1 cellular context compared by ENCODE assay signal in genomic region chr16:54067317-54068065, GRCh38.
TF ChIP-seq lines count a peak whose summit lies in the region.

No MANE protein-coding gene starts in this region.

TF ChIP-seq in HEK293, 187 proteins besides CTCF, POLR2A, EP300 and RAD21 (continued from another document):
- TF ChIP-seq ZNF513 (tag by site-specific recombination; IDR thresholded peaks at IDR 0.05) (0 out of 2 replicates have a peak, but pooled peaks have one; percentile 11), KLF10 (tag by site-specific recombination; IDR thresholded peaks at IDR 0.05) (peak; percentile 53), ZNF664 (tag by site-specific recombination; IDR thresholded peaks at IDR 0.05) (0 out of 2 replicates have a peak, but pooled peaks have one; percentile 56), PRDM4 (tag by site-specific recombination; IDR thresholded peaks at IDR 0.05) (peak; percentile 84), ZNF24 (tag by site-specific recombination; IDR thresholded peaks at IDR 0.05) (no peak), GLI2 (tag by site-specific recombination; IDR thresholded peaks at IDR 0.05; ENCODE audit: borderline replicate concordance, low read depth) (peak; percentile 66; the same call in 1 of the 2 replicates), ZNF18 (tag by site-specific recombination; IDR thresholded peaks at IDR 0.05) (peak; percentile 65), IKZF3 (tag by site-specific recombination; IDR thresholded peaks at IDR 0.05) (peak; percentile 79), ZNF341 (tag by site-specific recombination; IDR thresholded peaks at IDR 0.05; ENCODE audit: low read depth) (peak; percentile 15; the same call in 1 of the 2 replicates), ZNF580 (tag by site-specific recombination; IDR thresholded peaks at IDR 0.05) (peak; percentile 95), ZNF623 (tag by site-specific recombination; IDR thresholded peaks at IDR 0.05) (no peak), ZNF48 (tag by site-specific recombination; IDR thresholded peaks at IDR 0.05) (no peak), ZNF214 (tag by site-specific recombination; IDR thresholded peaks at IDR 0.05; ENCODE audit: borderline replicate concordance) (no peak), ZBTB44 (tag by site-specific recombination; IDR thresholded peaks at IDR 0.05) (peak; percentile 96), SCRT1 (tag by site-specific recombination; IDR thresholded peaks at IDR 0.05; ENCODE audit: borderline replicate concordance) (peak; percentile 71), FEZF1 (tag by site-specific recombination; IDR thresholded peaks at IDR 0.05) (peak; percentile 76), ZNF555 (tag by site-specific recombination; conservative IDR thresholded peaks at IDR 0.05) (no peak), ZSCAN30 (tag by site-specific recombination; IDR thresholded peaks at IDR 0.05) (peak; percentile 73), ZNF10 (tag by site-specific recombination; IDR thresholded peaks at IDR 0.05) (0 out of 2 replicates have a peak, but pooled peaks have one; percentile 36)
